8 cellular contexts compared by ENCODE assay signal in genomic region chr6:117265425-117266266, GRCh38. TPM values are rescaled to one million over a fixed set of nuclear protein-coding genes. Genes with fewer than 3 reads are reported as not detected.
A peak's percentile ranks its signal among the peaks of the same experiment; 100 is the strongest.
DNase-seq lines count a peak whose midpoint lies in the region; ATAC-seq and TF ChIP-seq lines count a peak whose summit lies in the region.

Gene VGLL2, plus strand, starts transcription at chr6:117265558. Its CDS starts 206 bp downstream, at chr6:117265764.

- peak within 1 kb of the TSS; percentile 57 for H3K4me3 Mint-ChIP-seq in activated CD4-positive, alpha-beta memory T cell treated with anti-CD3 and anti-CD28 coated beads, Interleukin-2, amount 10 ng/mL, durations not matched to agents 7 days and 5 days

- intact Hi-C loops in cardiac septum (cut with DNase I) = loop anchor here (5.0 to 10.0 kb wide), 4 partner anchors 68 to 291 kb away; no protein-coding TSS in a partner anchor

- peak within 1 kb of the TSS; percentile 79 for H3K4me2 ChIP-seq in parathyroid adenoma (ENCODE audit: low read length)

- DNase-seq in NCI-H510A treated with DMSO at 0.1 percent for 48 hours (lab: John Stamatoyannopoulos, UW) (peak; percentile 9), NCI-H510A (lab: John Stamatoyannopoulos, UW) (no peak), HK-2 (ENCODE audit: unreplicated experiment) (peak; percentile 41), cardiac septum (ENCODE audit: low spot score) (no peak), GM19238 (ENCODE audit: insufficient read length, low spot score) (no peak)
- no peak for DNase-seq in activated CD4-positive, alpha-beta memory T cell treated with anti-CD3 and anti-CD28 coated beads, Interleukin-2, amount 10 ng/mL, durations not matched to agents 7 days and 5 days

- no peaks in the 10 kb centered on the region for H3K36me3 ChIP-seq in parathyroid adenoma (ENCODE audit: control insufficient read depth, insufficient read depth, low read length)

- H3K9me3 Mint-ChIP-seq in activated CD4-positive, alpha-beta memory T cell treated with anti-CD3 and anti-CD28 coated beads, Interleukin-2, amount 10 ng/mL, durations not matched to agents 7 days and 5 days = no peaks in the 10 kb centered on the region

- peaks cover 12% of the 10 kb centered on the region for H3K4me1 Mint-ChIP-seq in activated CD4-positive, alpha-beta memory T cell treated with anti-CD3 and anti-CD28 coated beads, Interleukin-2, amount 10 ng/mL, durations not matched to agents 7 days and 5 days

- no peak for ATAC-seq in GM19397 (IDR thresholded peaks at IDR 0.05; ENCODE audit: unreplicated experiment)

- H3K27me3 Mint-ChIP-seq in activated CD4-positive, alpha-beta memory T cell treated with anti-CD3 and anti-CD28 coated beads, Interleukin-2, amount 10 ng/mL, durations not matched to agents 7 days and 5 days = peaks cover 87% of the 10 kb centered on the region

- POLR2A ChIA-PET in activated CD4-positive, alpha-beta memory T cell treated with anti-CD3 and anti-CD28 coated beads, Interleukin-2, amount 10 ng/mL, durations not matched to agents 7 days and 5 days (lab: Charles Lee) = no interaction called here

- H3K27ac Mint-ChIP-seq in activated CD4-positive, alpha-beta memory T cell treated with anti-CD3 and anti-CD28 coated beads, Interleukin-2, amount 10 ng/mL, durations not matched to agents 7 days and 5 days = no peak within 1 kb of the TSS

- H3K27ac ChIP-seq in parathyroid adenoma = no peak within 1 kb of the TSS

- peaks cover 12% of the 10 kb centered on the region for H3K27me3 ChIP-seq in parathyroid adenoma (ENCODE audit: control insufficient read depth, insufficient read depth, low read length)

- no peak within 1 kb of the TSS for H3K9ac ChIP-seq in parathyroid adenoma

- no peaks in the 10 kb centered on the region for H3K36me3 Mint-ChIP-seq in activated CD4-positive, alpha-beta memory T cell treated with anti-CD3 and anti-CD28 coated beads, Interleukin-2, amount 10 ng/mL, durations not matched to agents 7 days and 5 days (ENCODE audit: low read depth)

- peak within 1 kb of the TSS; percentile 41 for H2AFZ ChIP-seq in parathyroid adenoma

- no peaks in the 10 kb centered on the region for H3K9me3 ChIP-seq in parathyroid adenoma (ENCODE audit: control insufficient read depth, low read length)

- H3K79me2 ChIP-seq in parathyroid adenoma = no peaks in the 10 kb centered on the region

- CTCF ChIA-PET in activated CD4-positive, alpha-beta memory T cell treated with anti-CD3 and anti-CD28 coated beads, Interleukin-2, amount 10 ng/mL, durations not matched to agents 7 days and 5 days (lab: Charles Lee) = no interaction called here

- TF ChIP-seq CTCF in parathyroid adenoma (IDR thresholded peaks at IDR 0.05) = no peak

- H3K4me3 ChIP-seq in parathyroid adenoma (ENCODE audit: low read depth, low read length) = peak within 1 kb of the TSS; percentile 57

- no peaks in the 10 kb centered on the region for H3K4me1 ChIP-seq in parathyroid adenoma

RNA-seq across cellular contexts. Expression of gene VGLL2, which starts in this region (rescaled TPM):
- total RNA-seq in activated CD4-positive, alpha-beta memory T cell treated with anti-CD3 and anti-CD28 coated beads, Interleukin-2, amount 10 ng/mL, durations not matched to agents 7 days and 5 days = not detected
- total RNA-seq in cardiac septum = 38.1 TPM

Comparison
In these comparisons a context has a peak if more than half of its experiments do, and no peak if none do; other contexts are left out.
1. RNA of gene VGLL2 (total RNA-seq): 38.1 TPM in cardiac septum (single experiment); not detected in activated CD4-positive, alpha-beta memory T cell treated with anti-CD3 and anti-CD28 coated beads, Interleukin-2, amount 10 ng/mL, durations not matched to agents 7 days and 5 days; every median in the first group is over 10 times any median in the second.
2. DNase-seq: peak in NCI-H510A treated with DMSO at 0.1 percent for 48 hours (single experiment) and HK-2 (single experiment); none in NCI-H510A (single experiment), activated CD4-positive, alpha-beta memory T cell treated with anti-CD3 and anti-CD28 coated beads, Interleukin-2, amount 10 ng/mL, durations not matched to agents 7 days and 5 days (single experiment), cardiac septum (single experiment) and GM19238 (single experiment).